ENCODE assay signal across 1 cellular context in the genomic region with DNA sequence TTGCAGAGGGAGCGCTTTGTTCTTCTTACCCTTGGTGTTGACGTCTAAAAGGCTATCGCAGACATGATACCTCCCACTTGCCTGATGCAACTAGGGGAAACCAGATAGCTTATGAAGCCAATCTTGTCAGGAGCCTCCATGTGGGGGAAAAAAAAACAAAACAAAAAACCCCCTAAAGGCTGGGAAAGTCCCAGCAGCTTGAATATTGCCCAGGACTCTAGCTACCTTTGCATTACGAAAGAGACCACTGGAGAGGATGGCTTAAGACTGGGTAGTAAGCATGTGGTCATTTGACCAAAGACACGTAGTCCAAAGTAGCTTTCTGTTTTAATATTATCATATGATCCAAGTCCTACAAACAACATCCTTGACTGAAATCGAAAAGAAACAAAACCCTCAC.
TF ChIP-seq lines count a peak whose summit lies in the region.

No MANE protein-coding gene starts in this region.

TF ChIP-seq in WTC11, 78 proteins besides CTCF, POLR2A, EP300 and RAD21 (continued from another document):
- TF ChIP-seq, protein P1, sequence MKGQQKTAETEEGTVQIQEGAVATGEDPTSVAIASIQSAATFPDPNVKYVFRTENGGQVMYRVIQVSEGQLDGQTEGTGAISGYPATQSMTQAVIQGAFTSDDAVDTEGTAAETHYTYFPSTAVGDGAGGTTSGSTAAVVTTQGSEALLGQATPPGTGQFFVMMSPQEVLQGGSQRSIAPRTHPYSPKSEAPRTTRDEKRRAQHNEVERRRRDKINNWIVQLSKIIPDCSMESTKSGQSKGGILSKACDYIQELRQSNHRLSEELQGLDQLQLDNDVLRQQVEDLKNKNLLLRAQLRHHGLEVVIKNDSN (CRISPR knock-in tag; IDR thresholded peaks at IDR 0.05): no peak
- no peak for TF ChIP-seq RELA (CRISPR knock-in tag; IDR thresholded peaks at IDR 0.05; ENCODE audit: borderline replicate concordance)
